ENCODE assay signal across 27 cellular contexts in genomic region chr12:81874166-81874565, GRCh38.
"Had no signal": no experiment of that assay in that cellular context is flagged by ENCODE, and none has a peak within 500 bp of the region (broad histone marks: within the 10 kb centered on the region; RNA-seq: fewer than 3 reads in every experiment).

No MANE protein-coding gene starts in this region.

- H3K27me3 ChIP-seq: adrenal gland, body of pancreas, breast epithelium had no signal

- H3K4me3 ChIP-seq: adrenal gland, body of pancreas, breast epithelium, coronary artery had no signal

- FAIRE-seq: astrocyte, TTC549 had no signal

- ATAC-seq: activated CD8-positive, alpha-beta T cell treated with anti-CD3 and anti-CD28 coated beads for 36 hours; activated naive CD4-positive, alpha-beta T cell treated with anti-CD3 and anti-CD28 coated beads, Interleukin-2, amount 50 U/mL, for 72 hours; activated T-cell treated with anti-CD3 and anti-CD28 coated beads, Interleukin-2, amount 50 U/mL, for 72 hours; activated T-helper 17 cell treated with anti-CD3 and anti-CD28 coated beads, Interleukin-2, amount 50 U/mL, for 72 hours; body of pancreas; Panc1 had no signal

- H3K36me3 ChIP-seq: adrenal gland, breast epithelium had no signal

- H3K4me1 ChIP-seq: adrenal gland, body of pancreas, breast epithelium had no signal

- H3K9me3 ChIP-seq: adrenal gland, body of pancreas, breast epithelium had no signal

- DNase-seq: activated CD4-positive, alpha-beta T cell treated with anti-CD3 and anti-CD28 coated beads, Interleukin-2, amount 10 ng/mL, durations not matched to agents 24 days and 14 days; activated CD4-positive, alpha-beta T cell treated with anti-CD3 and anti-CD28 coated beads, Interleukin-2, amount 50 U/mL, for 4 hours; activated CD8-positive, alpha-beta T cell treated with anti-CD3 and anti-CD28 coated beads for 36 hours; activated effector memory CD4-positive, alpha-beta T cell treated with anti-CD3 and anti-CD28 coated beads, Interleukin-2, amount 50 U/mL, for 16 hours; activated naive CD4-positive, alpha-beta T cell; activated T-cell treated with anti-CD3 and anti-CD28 coated beads, Interleukin-2, amount 50 U/mL, for 1 hour; activated T-cell treated with anti-CD3 and anti-CD28 coated beads, Interleukin-2, amount 50 U/mL, for 72 hours; adrenal gland; body of pancreas; MM.1S; MV-4-11; NCI-H1092; NCI-H1930; NCI-H2081 treated with DMSO at 0.1 percent for 48 hours; NCI-H510A; NCI-H526; RPMI8226; SIG-M5; T1000 had no signal

- H3K27ac ChIP-seq: adrenal gland, body of pancreas, breast epithelium, coronary artery, KMS-11 had no signal
